19 cellular contexts compared by ENCODE assay signal in genomic region chr12:24748326-24748725, GRCh38.
"Had no signal": no experiment of that assay in that cellular context is flagged by ENCODE, and none has a peak within 500 bp of the region (broad histone marks: within the 10 kb centered on the region; RNA-seq: fewer than 3 reads in every experiment).

No MANE protein-coding gene starts in this region.

- H3K27ac ChIP-seq: ascending aorta, coronary artery, heart right ventricle, psoas muscle, tibial artery had no signal

- H3K27me3 ChIP-seq: ascending aorta, heart right ventricle, tibial artery had no signal

- H3K36me3 ChIP-seq: ascending aorta, heart right ventricle, tibial artery had no signal

- H3K4me1 ChIP-seq: ascending aorta, heart right ventricle, psoas muscle, tibial artery had no signal

- ATAC-seq: activated CD8-positive, alpha-beta T cell treated with anti-CD3 and anti-CD28 coated beads, Interleukin-2, amount 10 ng/mL, durations not matched to agents 7 days and 5 days; activated T-cell treated with anti-CD3 and anti-CD28 coated beads, Interleukin-2, amount 50 U/mL, for 4 hours; heart right ventricle; left lobe of liver; psoas muscle; right cardiac atrium; stimulated activated naive CD8-positive, alpha-beta T cell treated with anti-CD3 and anti-CD28 coated beads, Interleukin-15, Interleukin-2, amounts not matched to agents 100 U/mL and 50 U/mL, for 24 hours; T-cell had no signal

- H3K9me3 ChIP-seq: ascending aorta, heart right ventricle, psoas muscle, tibial artery had no signal

- H3K9me3 Mint-ChIP-seq: activated CD4-positive, alpha-beta T cell treated with anti-CD3 and anti-CD28 coated beads, Interleukin-2, amount 10 ng/mL, durations not matched to agents 7 days and 5 days; activated T-cell treated with anti-CD3 and anti-CD28 coated beads, Interleukin-2, amount 50 U/mL, for 4 hours; T-cell had no signal

- H3K27ac Mint-ChIP-seq: activated CD4-positive, alpha-beta T cell treated with anti-CD3 and anti-CD28 coated beads, Interleukin-2, amount 10 ng/mL, durations not matched to agents 7 days and 5 days; activated CD8-positive, alpha-beta T cell treated with anti-CD3 and anti-CD28 coated beads, Interleukin-2, amount 10 ng/mL, durations not matched to agents 7 days and 5 days; T-cell had no signal

- H3K27me3 Mint-ChIP-seq: activated CD4-positive, alpha-beta T cell treated with anti-CD3 and anti-CD28 coated beads, Interleukin-2, amount 10 ng/mL, durations not matched to agents 7 days and 5 days; T-cell had no signal

- H3K4me3 ChIP-seq: ascending aorta, coronary artery, heart right ventricle, lung, psoas muscle, tibial artery had no signal

- H3K36me3 Mint-ChIP-seq: T-cell had no signal

- H3K4me1 Mint-ChIP-seq: T-cell had no signal

- DNase-seq: activated CD4-positive, alpha-beta T cell treated with anti-CD3 and anti-CD28 coated beads, Interleukin-2, amount 10 ng/mL, durations not matched to agents 7 days and 5 days; activated CD4-positive, CD25-positive, alpha-beta regulatory T cell; activated CD8-positive, alpha-beta T cell treated with anti-CD3 and anti-CD28 coated beads, Interleukin-2, amount 10 ng/mL, durations not matched to agents 7 days and 5 days; activated naive CD4-positive, alpha-beta T cell treated with anti-CD3 and anti-CD28 coated beads, Interleukin-2, amount 50 U/mL, for 16 hours; activated T-cell treated with anti-CD3 and anti-CD28 coated beads, Interleukin-2, amount 50 U/mL, for 4 hours; erythroblast; heart right ventricle; kidney; midbrain; psoas muscle; right cardiac atrium; stimulated activated naive CD8-positive, alpha-beta T cell treated with anti-CD3 and anti-CD28 coated beads, Interleukin-15, Interleukin-2, amounts not matched to agents 100 U/mL and 50 U/mL, for 24 hours; substantia nigra; T-cell; tibial artery had no signal

- H3K4me3 Mint-ChIP-seq: activated CD4-positive, alpha-beta T cell treated with anti-CD3 and anti-CD28 coated beads, Interleukin-2, amount 10 ng/mL, durations not matched to agents 7 days and 5 days; activated CD8-positive, alpha-beta T cell treated with anti-CD3 and anti-CD28 coated beads, Interleukin-2, amount 10 ng/mL, durations not matched to agents 7 days and 5 days; activated T-cell treated with anti-CD3 and anti-CD28 coated beads, Interleukin-2, amount 50 U/mL, for 4 hours; T-cell had no signal
